ENCODE assay signal across 8 cellular contexts in the genomic region with DNA sequence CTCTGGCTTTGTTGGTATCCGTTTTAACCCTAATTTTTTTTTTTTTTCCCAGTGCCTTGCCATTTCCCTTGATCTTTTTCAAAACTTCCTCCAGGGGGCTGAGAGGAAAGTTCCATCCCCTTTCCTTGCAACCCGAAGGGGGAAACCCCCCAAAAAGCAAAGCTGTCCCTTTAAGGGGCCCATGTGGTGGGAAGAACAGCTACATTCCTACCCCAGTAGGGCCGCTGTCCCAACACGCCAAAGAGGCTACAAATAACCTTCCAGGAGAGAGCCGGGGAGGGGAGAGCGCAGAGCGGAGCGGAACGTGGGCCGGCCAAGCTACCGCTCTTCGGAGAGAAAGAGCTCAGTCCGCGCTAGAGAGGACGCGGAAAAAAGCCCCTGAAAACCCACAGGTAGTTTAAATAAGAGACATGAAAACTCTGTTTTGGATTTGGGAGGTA. TPM values are rescaled to one million over a fixed set of nuclear protein-coding genes. Genes with fewer than 3 reads are reported as not detected.
A peak's percentile ranks its signal among the peaks of the same experiment; 100 is the strongest.
DNase-seq lines count a peak whose midpoint lies in the region; ATAC-seq and TF ChIP-seq lines count a peak whose summit lies in the region.

No MANE protein-coding gene starts in this region.

- H3K36me3 Mint-ChIP-seq in Calu3 (ENCODE audit: insufficient read depth, unreplicated experiment) (peaks cover 19% of the 10 kb centered on the region), natural killer cell (no peaks in the 10 kb centered on the region)
- H3K36me3 Mint-ChIP-seq in activated CD4-positive, alpha-beta memory T cell treated with anti-CD3 and anti-CD28 coated beads for 36 hours = no peaks in the 10 kb centered on the region

- CTCF ChIA-PET in Calu3 (lab: Charles Lee) = interaction anchor here (0.7 to 1.2 kb wide), 5 partner anchors 13 to 236 kb away, joined by 3 to 5 read pairs (median 3); no protein-coding TSS in a partner anchor
- CTCF ChIA-PET in activated CD4-positive, alpha-beta memory T cell treated with anti-CD3 and anti-CD28 coated beads for 36 hours (lab: Charles Lee) = interaction anchor here (0.7 to 2.2 kb wide), 5 partner anchors 9 to 237 kb away, joined by 3 to 24 read pairs (median 4); no protein-coding TSS in a partner anchor

- peak overlapping the region; percentile 56 for H3K4me3 Mint-ChIP-seq in Calu3 (ENCODE audit: low read depth, unreplicated experiment)
- peak overlapping the region; percentile 67 for H3K4me3 Mint-ChIP-seq in activated CD4-positive, alpha-beta memory T cell treated with anti-CD3 and anti-CD28 coated beads for 36 hours
- peak overlapping the region; percentile 69 for H3K4me3 Mint-ChIP-seq in natural killer cell

- DNase-seq in Calu3 (peak; percentile 26), fibroblast of mammary gland (ENCODE audit: low read depth) (peak; percentile 66), natural killer cell (no peak), RPMI8226 (no peak), NK-92 (lab: John Stamatoyannopoulos, UW; ENCODE audit: unreplicated experiment) (no peak)
- DNase-seq in activated CD4-positive, alpha-beta memory T cell treated with anti-CD3 and anti-CD28 coated beads for 36 hours = peak; percentile 30

- no TSS peak for BruUV-seq in Calu3 (replicated peaks; lab: Mats Ljungman, UMichigan)

- peak overlapping the region; percentile 57 for H3K27ac ChIP-seq in HUES48 (ENCODE audit: low read depth, low read length)

- peaks cover 12% of the 10 kb centered on the region for H3K4me1 Mint-ChIP-seq in Calu3 (ENCODE audit: low read depth, unreplicated experiment)
- peaks cover 25% of the 10 kb centered on the region for H3K4me1 Mint-ChIP-seq in activated CD4-positive, alpha-beta memory T cell treated with anti-CD3 and anti-CD28 coated beads for 36 hours (ENCODE audit: low read depth)
- peaks cover 25 to 26% of the 10 kb centered on the region in 2 donors for H3K4me1 Mint-ChIP-seq in natural killer cell

- H3K27me3 ChIP-seq in HUES48 (ENCODE audit: control insufficient read depth, insufficient read depth, low read length) = peaks cover 26% of the 10 kb centered on the region

- intact Hi-C loops in Calu3 (cut with micrococcal nuclease; ENCODE audit: unreplicated experiment) (loop anchor here (10.0 kb wide), 1 partner anchor 68 kb away; no protein-coding TSS in a partner anchor), natural killer cell (cut with micrococcal nuclease) (no loop called here)
- intact Hi-C loops in activated CD4-positive, alpha-beta memory T cell treated with anti-CD3 and anti-CD28 coated beads for 36 hours (cut with micrococcal nuclease) = no loop called here

- H3K9me3 Mint-ChIP-seq in Calu3 (ENCODE audit: low read depth, unreplicated experiment) = no peaks in the 10 kb centered on the region
- no peaks in the 10 kb centered on the region for H3K9me3 Mint-ChIP-seq in activated CD4-positive, alpha-beta memory T cell treated with anti-CD3 and anti-CD28 coated beads for 36 hours
- H3K9me3 Mint-ChIP-seq in natural killer cell = no peaks in the 10 kb centered on the region

- H3K4me1 ChIP-seq in HUES48 (ENCODE audit: control insufficient read depth, insufficient read depth, low read length) = peaks cover 37% of the 10 kb centered on the region

- ATAC-seq in natural killer cell (no peak), HG03045 (IDR thresholded peaks at IDR 0.05; ENCODE audit: unreplicated experiment) (no peak)

- peaks cover 76% of the 10 kb centered on the region for H3K27me3 Mint-ChIP-seq in Calu3 (ENCODE audit: unreplicated experiment)
- H3K27me3 Mint-ChIP-seq in activated CD4-positive, alpha-beta memory T cell treated with anti-CD3 and anti-CD28 coated beads for 36 hours = peaks cover 60% of the 10 kb centered on the region
- peaks cover 56 to 67% of the 10 kb centered on the region in 2 donors for H3K27me3 Mint-ChIP-seq in natural killer cell (ENCODE audit: low read depth in 2 of 2)

- no peaks in the 10 kb centered on the region for H3K9me3 ChIP-seq in HUES48 (ENCODE audit: control insufficient read depth, insufficient read depth, low read length)

- no peak overlapping the region for H3K27ac Mint-ChIP-seq in Calu3 (ENCODE audit: unreplicated experiment)
- peak overlapping the region; percentile 21 for H3K27ac Mint-ChIP-seq in activated CD4-positive, alpha-beta memory T cell treated with anti-CD3 and anti-CD28 coated beads for 36 hours
- H3K27ac Mint-ChIP-seq in natural killer cell = no peak overlapping the region

- H3K36me3 ChIP-seq in HUES48 (ENCODE audit: control insufficient read depth, insufficient read depth, low read length) = no peaks in the 10 kb centered on the region; the same call in 1 of the 2 replicates

- TF ChIP-seq CTCF in Calu3 (IDR thresholded peaks at IDR 0.05; ENCODE audit: unreplicated experiment) (no peak), fibroblast of mammary gland (conservative IDR thresholded peaks at IDR 0.05; ENCODE audit: control insufficient read depth, insufficient read depth, low read depth, low read length) (peak; percentile 45), natural killer cell (IDR thresholded peaks at IDR 0.05) (no peak)

- no peak overlapping the region for H3K9ac ChIP-seq in HUES48 (ENCODE audit: low read depth, low read length)

- H3K4me3 ChIP-seq in HUES48 (ENCODE audit: low read depth, low read length) (peak overlapping the region; percentile 59), fibroblast of mammary gland (ENCODE audit: control insufficient read depth, low read depth, low read length) (peak overlapping the region; percentile 57)

- POLR2A ChIA-PET in activated CD4-positive, alpha-beta memory T cell treated with anti-CD3 and anti-CD28 coated beads for 36 hours (lab: Charles Lee) = interaction anchor here (0.6 to 1.7 kb wide), 2 partner anchors 12 to 236 kb away, joined by 3 read pairs; no protein-coding TSS in a partner anchor

RNA-seq across cellular contexts. Expression of gene LRP4, which starts 1.7 kb away (rescaled TPM):
- total RNA-seq in Calu3 (2022) (0.80 and 1.3 TPM in 2 replicates), natural killer cell (not detected)
- under 1 TPM in 1 of 2 experiments, not detected in 1; 0.05 TPM for total RNA-seq in activated CD4-positive, alpha-beta memory T cell treated with anti-CD3 and anti-CD28 coated beads for 36 hours

RNA-seq across cellular contexts. Expression of gene CSTPP1, which starts 19.9 kb away (rescaled TPM):
- total RNA-seq in Calu3 (2022) (23.2 and 24.3 TPM in 2 replicates), natural killer cell (10 to 100 TPM; 16.2 to 17.8 (median 16.9) TPM)
- total RNA-seq in activated CD4-positive, alpha-beta memory T cell treated with anti-CD3 and anti-CD28 coated beads for 36 hours = 10 to 100 TPM; 18.4 to 18.5 TPM

Comparison
In these comparisons a context has a peak if more than half of its experiments do, and no peak if none do; other contexts are left out.
1. DNase-seq: peak in Calu3 (single experiment), activated CD4-positive, alpha-beta memory T cell treated with anti-CD3 and anti-CD28 coated beads for 36 hours (single experiment) and fibroblast of mammary gland (single experiment); none in natural killer cell (single experiment), RPMI8226 (single experiment) and NK-92 (single experiment).
2. Peak in every context shown above with its lines, with median percentiles within 50 percentile points of each other: H3K4me3 Mint-ChIP-seq.